29 cellular contexts compared by ENCODE assay signal in genomic region chr7:70053970-70054369, GRCh38.
"Had no signal": no experiment of that assay in that cellular context is flagged by ENCODE, and none has a peak within 500 bp of the region (broad histone marks: within the 10 kb centered on the region; RNA-seq: fewer than 3 reads in every experiment).

No MANE protein-coding gene starts in this region.

- H3K9me3 Mint-ChIP-seq: dendritic cell treated with granulocyte-macrophage colony-stimulating factor and Interleukin-4, amounts not matched to agents 40 ng/mL and 50 ng/mL, for 4 days; effector memory CD8-positive, alpha-beta T cell; endodermal cell had no signal

- H3K4me3 Mint-ChIP-seq: dendritic cell treated with granulocyte-macrophage colony-stimulating factor and Interleukin-4, amounts not matched to agents 40 ng/mL and 50 ng/mL, for 4 days; effector memory CD8-positive, alpha-beta T cell; endodermal cell had no signal

- H3K9me3 ChIP-seq: colonic mucosa, esophagus muscularis mucosa, esophagus squamous epithelium, gastrocnemius medialis, gastroesophageal sphincter, heart left ventricle, heart right ventricle had no signal

- H3K4me1 ChIP-seq: colonic mucosa, foreskin keratinocyte, gastrocnemius medialis had no signal

- H3K36me3 ChIP-seq: colonic mucosa, esophagus muscularis mucosa, esophagus squamous epithelium, gastrocnemius medialis, gastroesophageal sphincter, heart left ventricle, heart right ventricle had no signal

- H3K27ac Mint-ChIP-seq: dendritic cell treated with granulocyte-macrophage colony-stimulating factor and Interleukin-4, amounts not matched to agents 40 ng/mL and 50 ng/mL, for 4 days; effector memory CD8-positive, alpha-beta T cell; endodermal cell had no signal

- DNase-seq: colonic mucosa; cortex of kidney; dermis blood vessel endothelial cell; dorsolateral prefrontal cortex; effector CD4-positive, alpha-beta T cell; effector CD8-positive, alpha-beta T cell; effector memory CD4-positive, alpha-beta T cell; effector memory CD8-positive, alpha-beta T cell; endodermal cell; erythroblast; esophagus squamous epithelium; foreskin fibroblast; foreskin keratinocyte; foreskin melanocyte; gastrocnemius medialis; glutamatergic neuron; head of caudate nucleus; heart left ventricle; heart right ventricle had no signal

- ATAC-seq: effector memory CD8-positive, alpha-beta T cell; esophagus mucosa; foreskin keratinocyte; gastrocnemius medialis; gastroesophageal sphincter; heart left ventricle; heart right ventricle had no signal

- FAIRE-seq: colon, endometrium, endothelial cell of umbilical vein, frontal cortex had no signal

- H3K4me3 ChIP-seq: colonic mucosa, coronary artery, dorsolateral prefrontal cortex, esophagus muscularis mucosa, esophagus squamous epithelium, gastrocnemius medialis, gastroesophageal sphincter, heart left ventricle, heart right ventricle had no signal

- H3K27me3 Mint-ChIP-seq: dendritic cell treated with granulocyte-macrophage colony-stimulating factor and Interleukin-4, amounts not matched to agents 40 ng/mL and 50 ng/mL, for 4 days had no signal

- H3K27me3 ChIP-seq: colonic mucosa, dorsolateral prefrontal cortex, esophagus muscularis mucosa, esophagus squamous epithelium, foreskin keratinocyte, gastrocnemius medialis, gastroesophageal sphincter, heart left ventricle, heart right ventricle had no signal

- H3K27ac ChIP-seq: colonic mucosa, coronary artery, dorsolateral prefrontal cortex, epithelial cell of prostate, esophagus muscularis mucosa, esophagus squamous epithelium, foreskin keratinocyte, gastrocnemius medialis, gastroesophageal sphincter, heart left ventricle, heart right ventricle had no signal
